Comparison of ENCODE assay signal across 25 cellular contexts in the genomic region with DNA sequence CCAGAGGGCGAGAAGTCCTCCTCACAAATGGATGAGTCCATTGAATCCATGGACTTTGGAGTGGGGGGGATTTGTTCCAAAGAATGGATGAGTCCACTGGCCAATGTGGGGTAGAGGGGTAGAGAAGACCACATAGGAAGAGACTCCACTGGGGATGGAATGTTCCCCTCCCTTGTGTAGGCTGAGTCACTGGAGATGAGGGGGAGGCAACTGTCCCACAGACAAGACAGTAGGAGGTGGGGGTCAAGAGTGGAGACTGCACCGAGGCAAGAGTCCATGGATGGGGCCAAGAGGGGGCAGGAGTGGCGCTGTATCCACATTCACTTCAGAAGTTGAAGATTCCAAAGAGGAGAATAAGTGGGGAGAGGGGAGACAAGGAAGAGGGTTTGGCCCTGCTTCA. TPM values are rescaled to one million over a fixed set of nuclear protein-coding genes. Genes with fewer than 3 reads are reported as not detected.
DNase-seq lines count a peak whose midpoint lies in the region; ATAC-seq, FAIRE-seq and TF ChIP-seq lines count a peak whose summit lies in the region.
"Had no signal": no experiment of that assay in that cellular context is flagged by ENCODE, and none has a peak within 500 bp of the region (broad histone marks: within the 10 kb centered on the region; RNA-seq: fewer than 3 reads in every experiment).

No MANE protein-coding gene starts in this region.

- H3K36me3 Mint-ChIP-seq in HFFc6 (ENCODE audit: low read depth) = peaks cover 33% of the 10 kb centered on the region
- peaks cover 68% of the 10 kb centered on the region for H3K36me3 Mint-ChIP-seq in endodermal cell (ENCODE audit: low read depth)
- peaks cover 30% of the 10 kb centered on the region for H3K36me3 Mint-ChIP-seq in neural crest cell (ENCODE audit: low read depth)
- H3K36me3 Mint-ChIP-seq in activated CD8-positive, alpha-beta memory T cell treated with anti-CD3 and anti-CD28 coated beads, Interleukin-2, amount 10 ng/mL, durations not matched to agents 7 days and 5 days = peaks cover 6% of the 10 kb centered on the region

- no peak overlapping the region for H3K9ac ChIP-seq in endodermal cell (ENCODE audit: extremely low read depth, low read length, poor library complexity, severe bottlenecking)

- no peak overlapping the region for H2AFZ ChIP-seq in OCI-LY7 (ENCODE audit: low read length)

- 92 to 100% methylated on average over 2 to 3 of the region's 3 CpGs for WGBS in endodermal cell (ENCODE audit: insufficient coverage in 1 of 2, insufficient read length in 1 of 2), 2 experiments
- 77 to 96% (median 87%) methylated on average over 3 of the region's 3 CpGs for WGBS in small intestine, 3 donors

- H3K27ac Mint-ChIP-seq in HFFc6 (peak overlapping the region; percentile 14), endodermal cell (peak overlapping the region; percentile 96), neural crest cell (ENCODE audit: unreplicated experiment) (peak overlapping the region; percentile 54)
- no peak overlapping the region for H3K27ac Mint-ChIP-seq in activated CD8-positive, alpha-beta memory T cell treated with anti-CD3 and anti-CD28 coated beads, Interleukin-2, amount 10 ng/mL, durations not matched to agents 7 days and 5 days
- H3K27ac Mint-ChIP-seq: activated CD4-positive, alpha-beta T cell treated with anti-CD3 and anti-CD28 coated beads for 36 hours had no signal

- H3K27me3 ChIP-seq in endodermal cell (ENCODE audit: control insufficient read depth, insufficient read depth, low read length, poor library complexity, severe bottlenecking) = no peaks in the 10 kb centered on the region
- no peaks in the 10 kb centered on the region for H3K27me3 ChIP-seq in small intestine (ENCODE audit: control insufficient read depth in 2 of 2, insufficient read depth in 2 of 2, low read length in 2 of 2)

- H3K4me3 ChIP-seq in endodermal cell (ENCODE audit: low read length) (peak overlapping the region; percentile 21), small intestine (ENCODE audit: low read depth in 1 of 2, low read length in 2 of 2) (no peak overlapping the region), OCI-LY7 (ENCODE audit: low read depth, low read length, poor library complexity, severe bottlenecking) (no peak overlapping the region)

- H3K9me3 ChIP-seq in endodermal cell (ENCODE audit: control insufficient read depth, low read length) = no peaks in the 10 kb centered on the region
- no peaks in the 10 kb centered on the region for H3K9me3 ChIP-seq in small intestine (ENCODE audit: control insufficient read depth, low read depth)
- no peaks in the 10 kb centered on the region for H3K9me3 ChIP-seq in OCI-LY7 (ENCODE audit: low read length)

- no peak for ATAC-seq in activated CD8-positive, alpha-beta memory T cell treated with anti-CD3 and anti-CD28 coated beads, Interleukin-2, amount 10 ng/mL, durations not matched to agents 7 days and 5 days
- ATAC-seq: activated CD4-positive, alpha-beta T cell treated with anti-CD3 and anti-CD28 coated beads for 36 hours had no signal

- DNase-seq in AG20443 (ENCODE audit: low spot score) = peak; percentile 33
- no peak for DNase-seq in HFFc6
- DNase-seq in endodermal cell = no peak
- DNase-seq in neural crest cell (ENCODE audit: low read depth, low spot score) = no peak
- DNase-seq in medulla oblongata (ENCODE audit: extremely low spot score) = no peak
- no peak for DNase-seq in activated CD8-positive, alpha-beta memory T cell treated with anti-CD3 and anti-CD28 coated beads, Interleukin-2, amount 10 ng/mL, durations not matched to agents 7 days and 5 days
- DNase-seq in small intestine = no peak
- DNase-seq in OCI-LY7 (ENCODE audit: low spot score) = no peak
- DNase-seq: ACHN; activated CD4-positive, alpha-beta T cell treated with anti-CD3 and anti-CD28 coated beads for 36 hours; activated effector memory CD4-positive, alpha-beta T cell treated with Interleukin-2 at 50 U/mL for 16 hours; DMS153; GOT3; KG1; mesenchymal stem cell; NCI-H1048; NCI-H2107; NCI-H526; PC-3; stimulated activated naive CD4-positive, alpha-beta T cell treated with Interleukin-2 at 50 U/mL for 16 hours; T1000 had no signal

- peaks cover 70% of the 10 kb centered on the region for H3K36me3 ChIP-seq in endodermal cell (ENCODE audit: control insufficient read depth, insufficient read depth, low read length)
- H3K36me3 ChIP-seq in small intestine (ENCODE audit: control insufficient read depth in 2 of 2, insufficient read depth in 2 of 2, low read length in 2 of 2) = peaks cover 2 to 4% of the 10 kb centered on the region in 2 donors
- H3K36me3 ChIP-seq in OCI-LY7 (ENCODE audit: insufficient read depth, low read length) = peaks cover 44% of the 10 kb centered on the region

- BruUV-seq in OCI-LY7 (replicated peaks; lab: Mats Ljungman, UMichigan) = no TSS peak

- H3K4me3 Mint-ChIP-seq in HFFc6 (no peak overlapping the region), endodermal cell (peak overlapping the region; percentile 40), neural crest cell (peak overlapping the region; percentile 74)
- no peak overlapping the region for H3K4me3 Mint-ChIP-seq in activated CD8-positive, alpha-beta memory T cell treated with anti-CD3 and anti-CD28 coated beads, Interleukin-2, amount 10 ng/mL, durations not matched to agents 7 days and 5 days
- H3K4me3 Mint-ChIP-seq: activated CD4-positive, alpha-beta T cell treated with anti-CD3 and anti-CD28 coated beads for 36 hours; CD14-positive monocyte; nephron had no signal

- no peak overlapping the region for H3K4me2 ChIP-seq in OCI-LY7 (ENCODE audit: low read length)

- H3K9me3 Mint-ChIP-seq in HFFc6 (no peaks in the 10 kb centered on the region), endodermal cell (no peaks in the 10 kb centered on the region), neural crest cell (no peaks in the 10 kb centered on the region)
- no peaks in the 10 kb centered on the region for H3K9me3 Mint-ChIP-seq in activated CD8-positive, alpha-beta memory T cell treated with anti-CD3 and anti-CD28 coated beads, Interleukin-2, amount 10 ng/mL, durations not matched to agents 7 days and 5 days (ENCODE audit: low read depth)
- H3K9me3 Mint-ChIP-seq: CD14-positive monocyte, nephron had no signal

- H4K20me1 ChIP-seq in OCI-LY7 (ENCODE audit: insufficient read depth, low read length) = no peaks in the 10 kb centered on the region

- H3K9me2 ChIP-seq in OCI-LY7 (ENCODE audit: insufficient read depth, low read length) = no peaks in the 10 kb centered on the region

- no peak for FAIRE-seq in small intestine (lab: Jason Lieb, UNC)
- FAIRE-seq: keratinocyte had no signal

- no peaks in the 10 kb centered on the region for H3K79me2 ChIP-seq in OCI-LY7 (ENCODE audit: insufficient read depth, low read depth, low read length)

- CTCF ChIA-PET in activated CD8-positive, alpha-beta memory T cell treated with anti-CD3 and anti-CD28 coated beads, Interleukin-2, amount 10 ng/mL, durations not matched to agents 7 days and 5 days (lab: Charles Lee) = interaction anchor here (1.3 kb wide), 1 partner anchor 50 kb away, joined by 3 read pairs; no protein-coding TSS in a partner anchor
- CTCF ChIA-PET in OCI-LY7 (lab: Charles Lee; ENCODE audit: unreplicated experiment) = no interaction called here

- intact Hi-C loops in OCI-LY7 (cut with micrococcal nuclease; ENCODE audit: unreplicated experiment) = no loop called here

- H3K4me1 Mint-ChIP-seq in HFFc6 (ENCODE audit: low read depth) = peaks cover 50% of the 10 kb centered on the region
- peaks cover 55% of the 10 kb centered on the region for H3K4me1 Mint-ChIP-seq in endodermal cell
- peaks cover 47% of the 10 kb centered on the region for H3K4me1 Mint-ChIP-seq in neural crest cell
- H3K4me1 Mint-ChIP-seq in activated CD8-positive, alpha-beta memory T cell treated with anti-CD3 and anti-CD28 coated beads, Interleukin-2, amount 10 ng/mL, durations not matched to agents 7 days and 5 days = peaks cover 13% of the 10 kb centered on the region

- H3K27ac ChIP-seq in endodermal cell (ENCODE audit: low read depth, low read length) = no peak overlapping the region
- no peak overlapping the region for H3K27ac ChIP-seq in small intestine (ENCODE audit: low read depth in 1 of 2, low read length in 1 of 2)
- no peak overlapping the region for H3K27ac ChIP-seq in OCI-LY7 (ENCODE audit: low read depth, low read length, poor library complexity, severe bottlenecking)
- H3K27ac ChIP-seq: HL-60 had no signal

- H3K27me3 Mint-ChIP-seq in HFFc6 (ENCODE audit: insufficient read depth) (peaks cover 9% of the 10 kb centered on the region), endodermal cell (ENCODE audit: insufficient read depth) (no peaks in the 10 kb centered on the region), neural crest cell (ENCODE audit: low read depth) (peaks cover 3% of the 10 kb centered on the region)
- H3K27me3 Mint-ChIP-seq in activated CD8-positive, alpha-beta memory T cell treated with anti-CD3 and anti-CD28 coated beads, Interleukin-2, amount 10 ng/mL, durations not matched to agents 7 days and 5 days = no peaks in the 10 kb centered on the region
- H3K27me3 Mint-ChIP-seq: activated CD4-positive, alpha-beta T cell treated with anti-CD3 and anti-CD28 coated beads for 36 hours had no signal

- TF ChIP-seq CTCF in HFFc6 (IDR thresholded peaks at IDR 0.05) (no peak), endodermal cell (conservative IDR thresholded peaks at IDR 0.05) (no peak), neural crest cell (conservative IDR thresholded peaks at IDR 0.05) (no peak), OCI-LY7 (conservative IDR thresholded peaks at IDR 0.05; ENCODE audit: low read length) (no peak)

- POLR2A ChIA-PET in OCI-LY7 (lab: Charles Lee) = no interaction called here

- H3K4me1 ChIP-seq in endodermal cell (ENCODE audit: control insufficient read depth, insufficient read depth, low read length) (peaks cover 26% of the 10 kb centered on the region), small intestine (ENCODE audit: control insufficient read depth in 2 of 2, insufficient read depth in 1 of 2, low read depth in 1 of 2, low read length in 1 of 2) (no peaks in the 10 kb centered on the region), OCI-LY7 (ENCODE audit: insufficient read depth, low read length, poor library complexity, severe bottlenecking) (peaks cover 21% of the 10 kb centered on the region)

RNA-seq across cellular contexts. Expression of gene EGFL8, which starts 4.4 kb away (rescaled TPM):
- total RNA-seq in HFFc6 (2021; fragmentation: NEBNext Ultra II Directional; extraction: Animal tissue kit (Norgen Biotek cat#: 25700)) = 1 to 10 TPM; 3.5 to 4.4 (median 3.7) TPM
- total RNA-seq in endodermal cell = 10 to 100 TPM; 27.9 to 39.6 TPM
- 38.0 TPM for polyA plus RNA-seq in endodermal cell (2013, experiment 1 of 2)
- polyA plus RNA-seq in endodermal cell (2013, experiment 2 of 2) = 33.1 TPM
- total RNA-seq in neural crest cell = 39.3 and 44.0 TPM in 2 replicates
- 10 to 100 TPM; 11.4 to 13.1 TPM for total RNA-seq in activated CD8-positive, alpha-beta memory T cell treated with anti-CD3 and anti-CD28 coated beads, Interleukin-2, amount 10 ng/mL, durations not matched to agents 7 days and 5 days
- 10 to 100 TPM in 2 of 3 donors, 1 to 10 TPM in 1; 7.8 to 14.1 (median 11.6) TPM for polyA plus RNA-seq in small intestine
- 7.4 and 11.4 TPM in 2 replicates for total RNA-seq in OCI-LY7 (2014; rRNA removed; shearing (Covaris generic))
- 21.6 and 23.0 TPM in 2 replicates for total RNA-seq in OCI-LY7 (2022)

RNA-seq across cellular contexts. Expression of gene AGPAT1, which starts 7.1 kb away (rescaled TPM):
- total RNA-seq in HFFc6 (2021; fragmentation: NEBNext Ultra II Directional; extraction: Animal tissue kit (Norgen Biotek cat#: 25700)) = 100 to 1,000 TPM in 5 of 6 experiments, 10 to 100 TPM in 1; 88.8 to 114 (median 104) TPM
- total RNA-seq in endodermal cell (100 to 1,000 TPM; 124 to 147 TPM), neural crest cell (88.9 and 92.9 TPM in 2 replicates), OCI-LY7 (2022) (28.1 and 30.1 TPM in 2 replicates)
- 126 TPM for polyA plus RNA-seq in endodermal cell (2013, experiment 1 of 2)
- polyA plus RNA-seq in endodermal cell (2013, experiment 2 of 2) = 113 TPM
- total RNA-seq in activated CD8-positive, alpha-beta memory T cell treated with anti-CD3 and anti-CD28 coated beads, Interleukin-2, amount 10 ng/mL, durations not matched to agents 7 days and 5 days = 10 to 100 TPM; 37.5 to 38.6 TPM
- polyA plus RNA-seq in small intestine = 10 to 100 TPM; 41.9 to 68.4 (median 58.1) TPM
- 18.0 and 24.5 TPM in 2 replicates for total RNA-seq in OCI-LY7 (2014; rRNA removed; shearing (Covaris generic))

RNA-seq across cellular contexts. Expression of gene RNF5, which starts 9.4 kb away (rescaled TPM):
- total RNA-seq in HFFc6 (2021; fragmentation: NEBNext Ultra II Directional; extraction: Animal tissue kit (Norgen Biotek cat#: 25700)) = 10 to 100 TPM; 30.0 to 37.4 (median 34.7) TPM
- total RNA-seq in endodermal cell (10 to 100 TPM; 68.0 to 71.3 TPM), neural crest cell (60.2 and 60.7 TPM in 2 replicates), OCI-LY7 (2022) (50.6 and 56.1 TPM in 2 replicates)
- polyA plus RNA-seq in endodermal cell (2013, experiment 1 of 2) = 114 TPM
- 109 TPM for polyA plus RNA-seq in endodermal cell (2013, experiment 2 of 2)
- total RNA-seq in activated CD8-positive, alpha-beta memory T cell treated with anti-CD3 and anti-CD28 coated beads, Interleukin-2, amount 10 ng/mL, durations not matched to agents 7 days and 5 days = 10 to 100 TPM; 41.0 to 51.9 TPM
- polyA plus RNA-seq in small intestine = 100 to 1,000 TPM; 114 to 232 (median 209) TPM
- 51.3 and 59.9 TPM in 2 replicates for total RNA-seq in OCI-LY7 (2014; rRNA removed; shearing (Covaris generic))

RNA-seq across cellular contexts. Expression of gene PPT2, which starts 14.9 kb away (rescaled TPM):
- 10 to 100 TPM; 15.9 to 21.7 (median 18.6) TPM for total RNA-seq in HFFc6 (2021; fragmentation: NEBNext Ultra II Directional; extraction: Animal tissue kit (Norgen Biotek cat#: 25700))
- 10 to 100 TPM; 51.1 to 65.3 TPM for total RNA-seq in endodermal cell
- polyA plus RNA-seq in endodermal cell (2013, experiment 1 of 2) = 39.5 TPM
- polyA plus RNA-seq in endodermal cell (2013, experiment 2 of 2) = 33.9 TPM
- total RNA-seq in neural crest cell = 60.9 and 62.3 TPM in 2 replicates
- 10 to 100 TPM; 13.9 to 21.9 TPM for total RNA-seq in activated CD8-positive, alpha-beta memory T cell treated with anti-CD3 and anti-CD28 coated beads, Interleukin-2, amount 10 ng/mL, durations not matched to agents 7 days and 5 days
- 10 to 100 TPM in 1 of 3 donors, 1 to 10 TPM in 2; 3.1 to 16.2 (median 4.3) TPM for polyA plus RNA-seq in small intestine
- total RNA-seq in OCI-LY7 (2014; rRNA removed; shearing (Covaris generic)) = 111 and 130 TPM in 2 replicates
- total RNA-seq in OCI-LY7 (2022) = 34.1 and 39.0 TPM in 2 replicates

RNA-seq across cellular contexts. Expression of gene AGER, which starts 15.2 kb away (rescaled TPM):
- total RNA-seq in HFFc6 (2021; fragmentation: NEBNext Ultra II Directional; extraction: Animal tissue kit (Norgen Biotek cat#: 25700)) = 1 to 10 TPM; 6.2 to 7.6 (median 6.5) TPM
- total RNA-seq in endodermal cell = 10 to 100 TPM; 29.8 to 35.2 TPM
- polyA plus RNA-seq in endodermal cell (2013, experiment 1 of 2) = 16.4 TPM
- 11.9 TPM for polyA plus RNA-seq in endodermal cell (2013, experiment 2 of 2)
- 25.7 and 26.0 TPM in 2 replicates for total RNA-seq in neural crest cell
- 10 to 100 TPM; 20.7 to 22.0 TPM for total RNA-seq in activated CD8-positive, alpha-beta memory T cell treated with anti-CD3 and anti-CD28 coated beads, Interleukin-2, amount 10 ng/mL, durations not matched to agents 7 days and 5 days
- polyA plus RNA-seq in small intestine = 10 to 100 TPM in 1 of 3 donors, 1 to 10 TPM in 2; 3.0 to 12.1 (median 6.4) TPM
- 6.6 and 6.7 TPM in 2 replicates for total RNA-seq in OCI-LY7 (2014; rRNA removed; shearing (Covaris generic))
- total RNA-seq in OCI-LY7 (2022) = 26.9 and 29.9 TPM in 2 replicates

Comparison
In these comparisons a context has a peak if more than half of its experiments do, and no peak if none do; other contexts are left out.
1. H3K4me3 Mint-ChIP-seq: peak in endodermal cell (single experiment) and neural crest cell (single experiment); none in HFFc6 (single experiment) and activated CD8-positive, alpha-beta memory T cell treated with anti-CD3 and anti-CD28 coated beads, Interleukin-2, amount 10 ng/mL, durations not matched to agents 7 days and 5 days (single experiment).